ENCODE assay signal across 23 cellular contexts in genomic region chr1:238221738-238222137, GRCh38.
"Had no signal": no experiment of that assay in that cellular context is flagged by ENCODE, and none has a peak within 500 bp of the region (broad histone marks: within the 10 kb centered on the region; RNA-seq: fewer than 3 reads in every experiment).

No MANE protein-coding gene starts in this region.

- H3K79me2 ChIP-seq: hepatocyte had no signal

- H2AFZ ChIP-seq: hepatocyte had no signal

- H3K27me3 ChIP-seq: colonic mucosa, gastrocnemius medialis, heart left ventricle, hepatocyte, left lung had no signal

- H3K9me3 ChIP-seq: colonic mucosa, gastrocnemius medialis, heart left ventricle, left lung, lower lobe of right lung, mucosa of descending colon had no signal

- DNase-seq: colonic mucosa; cortex of kidney; effector CD8-positive, alpha-beta T cell; effector memory CD8-positive, alpha-beta T cell; endodermal cell; erythroblast; foreskin melanocyte; gastrocnemius medialis; heart left ventricle; hypothalamus; immature natural killer cell; left cardiac atrium; left lung; left ventricle myocardium superior; lower lobe of right lung; mesenchymal stem cell; mucosa of descending colon; naive B cell; naive thymus-derived CD8-positive, alpha-beta T cell had no signal

- H3K4me3 ChIP-seq: colonic mucosa, gastrocnemius medialis, heart left ventricle, hepatocyte, left lung, lower lobe of right lung, mucosa of descending colon had no signal

- H3K4me1 ChIP-seq: colonic mucosa, gastrocnemius medialis, heart left ventricle, left lung, lower lobe of right lung had no signal

- H3K27ac ChIP-seq: colonic mucosa, epithelial cell of prostate, gastrocnemius medialis, heart left ventricle, hepatocyte, left lung, lower lobe of right lung had no signal

- FAIRE-seq: endometrium, keratinocyte had no signal

- ATAC-seq: effector memory CD8-positive, alpha-beta T cell; gastrocnemius medialis; heart left ventricle; left cardiac atrium; left lung; left ventricle myocardium superior; lower lobe of right lung; mucosa of descending colon; naive thymus-derived CD8-positive, alpha-beta T cell had no signal

- H3K4me2 ChIP-seq: hepatocyte had no signal

- H3K36me3 ChIP-seq: colonic mucosa, gastrocnemius medialis, heart left ventricle, left lung, lower lobe of right lung had no signal
